Comparison of ENCODE assay signal across 39 cellular contexts in genomic region chr12:38984388-38984787, GRCh38.
"Had no signal": no experiment of that assay in that cellular context is flagged by ENCODE, and none has a peak within 500 bp of the region (broad histone marks: within the 10 kb centered on the region; RNA-seq: fewer than 3 reads in every experiment).

No MANE protein-coding gene starts in this region.

- DNase-seq: activated effector memory CD4-positive, alpha-beta T cell treated with anti-CD3 and anti-CD28 coated beads, Interleukin-2, amount 50 U/mL, for 16 hours; activated effector memory CD4-positive, alpha-beta T cell treated with Interleukin-2 at 50 U/mL for 16 hours; activated gamma-delta T cell; activated gamma-delta T cell treated with Interleukin-2 at 50 U/mL for 16 hours; activated naive CD4-positive, alpha-beta T cell; activated naive CD4-positive, alpha-beta T cell treated with anti-CD3 and anti-CD28 coated beads for 36 hours; activated naive CD4-positive, alpha-beta T cell treated with anti-CD3 and anti-CD28 coated beads, Interleukin-2, amount 10 ng/mL, durations not matched to agents 7 days and 5 days; activated naive CD4-positive, alpha-beta T cell treated with anti-CD3 and anti-CD28 coated beads, Interleukin-2, amount 50 U/mL, for 16 hours; activated naive CD4-positive, alpha-beta T cell treated with Interleukin-2 at 50 U/mL for 16 hours; activated naive CD8-positive, alpha-beta T cell treated with anti-CD3 and anti-CD28 coated beads for 36 hours; activated naive CD8-positive, alpha-beta T cell treated with anti-CD3 and anti-CD28 coated beads, Interleukin-2, amount 10 ng/mL, durations not matched to agents 7 days and 5 days; activated naive CD8-positive, alpha-beta T cell treated with anti-CD3 and anti-CD28 coated beads, Interleukin-2, amount 50 U/mL, for 24 hours; activated T-cell treated with anti-CD3 and anti-CD28 coated beads, Interleukin-2, amount 50 U/mL, for 24 hours; activated T-cell treated with anti-CD3 and anti-CD28 coated beads, Interleukin-2, amount 50 U/mL, for 4 hours; activated T-cell treated with anti-CD3 and anti-CD28 coated beads, Interleukin-2, amount 50 U/mL, for 48 hours; activated T-cell treated with anti-CD3 and anti-CD28 coated beads, Interleukin-2, amount 50 U/mL, for 72 hours; adrenal gland; amniotic stem cell; amygdala; anterior cingulate cortex; aorta; body of pancreas; brain microvascular endothelial cell; caudate nucleus; central memory CD4-positive, alpha-beta T cell; cerebellar nuclear complex had no signal

- H3K4me3 Mint-ChIP-seq: activated naive CD4-positive, alpha-beta T cell treated with anti-CD3 and anti-CD28 coated beads for 36 hours; activated naive CD4-positive, alpha-beta T cell treated with anti-CD3 and anti-CD28 coated beads, Interleukin-2, amount 10 ng/mL, durations not matched to agents 7 days and 5 days; activated naive CD4-positive, alpha-beta T cell treated with anti-CD3 and anti-CD28 coated beads, Interleukin-2, amount 50 U/mL, for 24 hours; activated naive CD8-positive, alpha-beta T cell; activated naive CD8-positive, alpha-beta T cell treated with anti-CD3 and anti-CD28 coated beads for 36 hours; activated naive CD8-positive, alpha-beta T cell treated with anti-CD3 and anti-CD28 coated beads, Interleukin-2, amount 10 ng/mL, durations not matched to agents 7 days and 5 days; activated naive CD8-positive, alpha-beta T cell treated with anti-CD3 and anti-CD28 coated beads, Interleukin-2, amount 50 U/mL, for 24 hours; activated T-cell treated with anti-CD3 and anti-CD28 coated beads, Interleukin-2, amount 50 U/mL, for 24 hours; activated T-cell treated with anti-CD3 and anti-CD28 coated beads, Interleukin-2, amount 50 U/mL, for 4 hours; activated T-cell treated with anti-CD3 and anti-CD28 coated beads, Interleukin-2, amount 50 U/mL, for 72 hours; activated T-helper 1 cell treated with anti-CD3 and anti-CD28 coated beads, Interleukin-12 subunit alpha, Interleukin-12 subunit beta, Interleukin-2, Interleukin-4 antibody, amounts not matched to agents 30 ng/mL and 10 ng/mL and 1 ng/mL, durations not matched to agents 14 hours and 24 hours and 36 hours; activated T-helper 17 cell treated with anti-CD3 and anti-CD28 coated beads, Interleukin-2, amount 50 U/mL, for 72 hours; brain; central memory CD8-positive, alpha-beta T cell had no signal

- ATAC-seq: activated naive CD4-positive, alpha-beta T cell treated with anti-CD3 and anti-CD28 coated beads, Interleukin-2, amount 50 U/mL, for 72 hours; activated naive CD8-positive, alpha-beta T cell treated with anti-CD3 and anti-CD28 coated beads, Interleukin-2, amount 50 U/mL, for 24 hours; activated T-cell treated with anti-CD3 and anti-CD28 coated beads, Interleukin-2, amount 50 U/mL, for 4 hours; activated T-cell treated with anti-CD3 and anti-CD28 coated beads, Interleukin-2, amount 50 U/mL, for 72 hours; activated T-helper 17 cell treated with anti-CD3 and anti-CD28 coated beads, Interleukin-2, amount 50 U/mL, for 72 hours; body of pancreas had no signal

- H3K4me1 Mint-ChIP-seq: activated naive CD4-positive, alpha-beta T cell treated with anti-CD3 and anti-CD28 coated beads, Interleukin-2, amount 10 ng/mL, durations not matched to agents 7 days and 5 days; activated naive CD4-positive, alpha-beta T cell treated with anti-CD3 and anti-CD28 coated beads, Interleukin-2, amount 50 U/mL, for 24 hours; activated naive CD8-positive, alpha-beta T cell treated with anti-CD3 and anti-CD28 coated beads for 36 hours; activated naive CD8-positive, alpha-beta T cell treated with anti-CD3 and anti-CD28 coated beads, Interleukin-2, amount 10 ng/mL, durations not matched to agents 7 days and 5 days; activated naive CD8-positive, alpha-beta T cell treated with anti-CD3 and anti-CD28 coated beads, Interleukin-2, amount 50 U/mL, for 24 hours; activated T-helper 17 cell treated with anti-CD3 and anti-CD28 coated beads, Interleukin-2, amount 50 U/mL, for 72 hours; brain; central memory CD8-positive, alpha-beta T cell had no signal

- H3K27ac ChIP-seq: adrenal gland, ascending aorta, body of pancreas, brain microvascular endothelial cell, breast epithelium, cardiac muscle cell had no signal

- H3K9me3 ChIP-seq: adrenal gland, body of pancreas had no signal

- H3K27ac Mint-ChIP-seq: activated naive CD4-positive, alpha-beta T cell treated with anti-CD3 and anti-CD28 coated beads for 36 hours; activated naive CD4-positive, alpha-beta T cell treated with anti-CD3 and anti-CD28 coated beads, Interleukin-2, amount 10 ng/mL, durations not matched to agents 7 days and 5 days; activated naive CD4-positive, alpha-beta T cell treated with anti-CD3 and anti-CD28 coated beads, Interleukin-2, amount 50 U/mL, for 24 hours; activated naive CD4-positive, alpha-beta T cell treated with anti-CD3 and anti-CD28 coated beads, Interleukin-2, amount 50 U/mL, for 72 hours; activated naive CD8-positive, alpha-beta T cell; activated naive CD8-positive, alpha-beta T cell treated with anti-CD3 and anti-CD28 coated beads for 36 hours; activated naive CD8-positive, alpha-beta T cell treated with anti-CD3 and anti-CD28 coated beads, Interleukin-2, amount 10 ng/mL, durations not matched to agents 7 days and 5 days; activated naive CD8-positive, alpha-beta T cell treated with anti-CD3 and anti-CD28 coated beads, Interleukin-2, amount 50 U/mL, for 24 hours; activated T-cell treated with anti-CD3 and anti-CD28 coated beads, Interleukin-2, amount 50 U/mL, for 24 hours; activated T-cell treated with anti-CD3 and anti-CD28 coated beads, Interleukin-2, amount 50 U/mL, for 72 hours; activated T-helper 1 cell treated with anti-CD3 and anti-CD28 coated beads, Interleukin-12 subunit alpha, Interleukin-12 subunit beta, Interleukin-2, Interleukin-4 antibody, amounts not matched to agents 30 ng/mL and 10 ng/mL and 1 ng/mL, durations not matched to agents 14 hours and 24 hours and 36 hours; activated T-helper 17 cell treated with anti-CD3 and anti-CD28 coated beads, Interleukin-2, amount 50 U/mL, for 72 hours; activated T-helper 2 cell treated with anti-CD3 and anti-CD28 coated beads, Interferon-gamma antibody, Interleukin-2, Interleukin-4, amounts not matched to agents 10 μg/mL and 5 μg/mL and 100 μg/mL, durations not matched to agents 14 hours and 24 hours and 36 hours; brain had no signal

- H3K36me3 ChIP-seq: adrenal gland, ascending aorta, brain microvascular endothelial cell, breast epithelium, cardiac muscle cell had no signal

- H3K4me1 ChIP-seq: adrenal gland, ascending aorta, body of pancreas, breast epithelium had no signal

- H3K27me3 Mint-ChIP-seq: activated naive CD4-positive, alpha-beta T cell treated with anti-CD3 and anti-CD28 coated beads, Interleukin-2, amount 10 ng/mL, durations not matched to agents 7 days and 5 days; activated naive CD4-positive, alpha-beta T cell treated with anti-CD3 and anti-CD28 coated beads, Interleukin-2, amount 50 U/mL, for 24 hours; activated naive CD8-positive, alpha-beta T cell; activated naive CD8-positive, alpha-beta T cell treated with anti-CD3 and anti-CD28 coated beads for 36 hours; activated naive CD8-positive, alpha-beta T cell treated with anti-CD3 and anti-CD28 coated beads, Interleukin-2, amount 10 ng/mL, durations not matched to agents 7 days and 5 days; activated naive CD8-positive, alpha-beta T cell treated with anti-CD3 and anti-CD28 coated beads, Interleukin-2, amount 50 U/mL, for 24 hours; activated T-cell treated with anti-CD3 and anti-CD28 coated beads, Interleukin-2, amount 50 U/mL, for 24 hours; brain; central memory CD8-positive, alpha-beta T cell had no signal

- H3K36me3 Mint-ChIP-seq: activated naive CD4-positive, alpha-beta T cell treated with anti-CD3 and anti-CD28 coated beads, Interleukin-2, amount 10 ng/mL, durations not matched to agents 7 days and 5 days; activated naive CD8-positive, alpha-beta T cell; activated naive CD8-positive, alpha-beta T cell treated with anti-CD3 and anti-CD28 coated beads for 36 hours; activated naive CD8-positive, alpha-beta T cell treated with anti-CD3 and anti-CD28 coated beads, Interleukin-2, amount 10 ng/mL, durations not matched to agents 7 days and 5 days; brain had no signal

- FAIRE-seq: astrocyte, bronchial epithelial cell had no signal

- H3K4me3 ChIP-seq: adrenal gland, ascending aorta, body of pancreas, breast epithelium, cardiac muscle cell had no signal

- H3K27me3 ChIP-seq: adrenal gland, ascending aorta, body of pancreas, brain microvascular endothelial cell, breast epithelium, cardiac muscle cell had no signal
